Comparison of ENCODE assay signal across 21 cellular contexts in the genomic region with DNA sequence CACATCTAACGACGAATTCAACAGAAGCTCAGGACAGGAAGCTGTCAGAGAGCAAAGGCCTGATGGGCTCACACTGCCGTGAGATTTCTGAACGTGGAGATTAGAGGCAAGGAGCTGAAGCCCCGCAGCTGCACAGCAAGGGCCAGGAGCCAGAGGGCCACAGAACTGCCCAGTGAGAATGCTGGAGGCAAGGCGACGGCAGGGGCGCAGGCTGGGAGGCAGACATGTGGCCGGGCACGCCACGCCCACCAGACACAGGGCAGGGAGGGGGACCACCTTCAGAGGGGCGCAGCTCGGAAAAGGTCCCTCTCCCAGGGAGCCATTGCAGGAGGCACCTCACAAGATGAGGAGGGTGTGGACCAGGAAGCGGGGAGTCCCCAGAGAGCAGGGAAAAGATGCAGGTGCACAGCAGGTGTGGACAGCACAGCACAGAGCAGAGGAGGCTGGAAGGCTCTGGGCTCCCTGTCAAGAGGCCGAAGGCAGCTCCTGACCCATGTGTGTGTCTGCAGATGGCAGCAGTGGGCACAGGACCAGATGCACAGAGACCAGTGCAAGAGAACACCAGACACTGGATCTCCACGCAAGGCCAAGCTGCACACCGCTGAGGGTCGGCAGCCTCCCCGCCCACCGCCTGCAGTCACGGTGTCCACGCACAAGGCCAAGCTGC. TPM values are rescaled to one million over a fixed set of nuclear protein-coding genes. Genes with fewer than 3 reads are reported as not detected.
A peak's percentile ranks its signal among the peaks of the same experiment; 100 is the strongest.
DNase-seq lines count a peak whose midpoint lies in the region; ATAC-seq, FAIRE-seq and TF ChIP-seq lines count a peak whose summit lies in the region.
"Had no signal": no experiment of that assay in that cellular context is flagged by ENCODE, and none has a peak within 500 bp of the region (broad histone marks: within the 10 kb centered on the region; RNA-seq: fewer than 3 reads in every experiment).

No MANE protein-coding gene starts in this region.

- H3F3A ChIP-seq in PC-3 (ENCODE audit: low read length, unreplicated experiment), result no peaks in the 10 kb centered on the region

- no peaks in the 10 kb centered on the region for H3K9me3 ChIP-seq in PC-3 (ENCODE audit: low read length)
- H3K9me3 ChIP-seq in pancreas, result no peaks in the 10 kb centered on the region

- H4K20me1 ChIP-seq in PC-3 (ENCODE audit: low read length), result no peaks in the 10 kb centered on the region

- H2AFZ ChIP-seq in PC-3 (ENCODE audit: low read length), result no peak overlapping the region

- TF ChIP-seq CTCF in PC-3 (conservative IDR thresholded peaks at IDR 0.05; ENCODE audit: low read depth, low read length) (no peak), pancreas (IDR thresholded peaks at IDR 0.05) (no peak)

- intact Hi-C loops in PC-3 (cut with micrococcal nuclease) (no loop called here), pancreas (cut with DNase I) (no loop called here)

- no peak overlapping the region for H3K4me3 Mint-ChIP-seq in stimulated activated memory B cell treated with anti-CD40 and anti-IgM and Interleukin-4, amounts not matched to agents 10 μg/mL and 1 μg/mL and 100 μg/mL, for 72 hours

- H3K4me1 ChIP-seq in PC-3 (ENCODE audit: insufficient read depth, low read length) (no peaks in the 10 kb centered on the region), pancreas (peaks cover 8 to 29% (median 29%) of the 10 kb centered on the region in 3 donors)

- no peak overlapping the region for H3K27ac ChIP-seq in PC-3 (ENCODE audit: low read length)
- peak overlapping the region in 2 of 4 donors; percentile 33 to 44 for H3K27ac ChIP-seq in pancreas

- peaks cover 26% of the 10 kb centered on the region for H3K36me3 Mint-ChIP-seq in stimulated activated memory B cell treated with anti-CD40 and anti-IgM and Interleukin-4, amounts not matched to agents 10 μg/mL and 1 μg/mL and 100 μg/mL, for 72 hours

- H3K27ac Mint-ChIP-seq in stimulated activated memory B cell treated with anti-CD40 and anti-IgM and Interleukin-4, amounts not matched to agents 10 μg/mL and 1 μg/mL and 100 μg/mL, for 72 hours, result no peak overlapping the region
- H3K27ac Mint-ChIP-seq: IgD-negative memory B cell had no signal

- ATAC-seq in PC-3 (peak; percentile 54; the same call in 1 of the 2 replicates), pancreas (peak; percentile 87 to 90 (median 88)), HG02973 (IDR thresholded peaks at IDR 0.05; ENCODE audit: unreplicated experiment) (no peak)
- ATAC-seq in stimulated activated memory B cell treated with anti-CD40 and anti-IgM and Interleukin-4, amounts not matched to agents 10 μg/mL and 1 μg/mL and 100 μg/mL, for 72 hours, result no peak

- peaks cover 13% of the 10 kb centered on the region for H3K79me2 ChIP-seq in PC-3 (ENCODE audit: low read length)

- H3K36me3 ChIP-seq in PC-3 (ENCODE audit: low read depth, low read length), result no peaks in the 10 kb centered on the region
- no peaks in the 10 kb centered on the region for H3K36me3 ChIP-seq in pancreas

- DNase-seq in AG08396 (ENCODE audit: low spot score) (peak; percentile 13), PC-3 (no peak), cerebellar nuclear complex (lab: John Stamatoyannopoulos, UW) (peak; percentile 10 to 30), pancreas (peak in 5 of 6 donors; percentile 83 to 96 (median 88)), midbrain (lab: John Stamatoyannopoulos, UW) (no peak), NCI-H748 treated with DMSO at 0.1 percent for 48 hours (lab: John Stamatoyannopoulos, UW) (no peak)
- DNase-seq: 8988T, COR-L47, DMS153, EL, Kasumi-1, MM.1S, NCI-H1092 treated with DMSO at 0.1 percent for 48 hours, NCI-H2081 treated with DMSO at 0.1 percent for 48 hours, NCI-H510A treated with DMSO at 0.1 percent for 48 hours had no signal

- H3K9me2 ChIP-seq in PC-3 (replicated peaks; ENCODE audit: low read length), result no peaks in the 10 kb centered on the region

- no peak for FAIRE-seq in pancreas (lab: Jason Lieb, UNC)
- FAIRE-seq: GM19239, H1, RCC 7860 had no signal

- H3K4me3 ChIP-seq in PC-3 (ENCODE audit: low read length), result no peak overlapping the region
- H3K4me3 ChIP-seq in pancreas, result no peak overlapping the region

- H3K4me1 Mint-ChIP-seq in stimulated activated memory B cell treated with anti-CD40 and anti-IgM and Interleukin-4, amounts not matched to agents 10 μg/mL and 1 μg/mL and 100 μg/mL, for 72 hours, result peaks cover 23% of the 10 kb centered on the region

- CTCF ChIA-PET in PC-3 (lab: Charles Lee), result interaction anchor here (0.5 kb wide), 1 partner anchor 91 kb away, joined by 3 read pairs; no protein-coding TSS in a partner anchor

- H3K9ac ChIP-seq in PC-3 (ENCODE audit: low read length), result no peak overlapping the region

- H3K27me3 Mint-ChIP-seq in stimulated activated memory B cell treated with anti-CD40 and anti-IgM and Interleukin-4, amounts not matched to agents 10 μg/mL and 1 μg/mL and 100 μg/mL, for 72 hours, result no peaks in the 10 kb centered on the region
- H3K27me3 Mint-ChIP-seq: IgD-negative memory B cell had no signal

- no peak overlapping the region for H3K4me2 ChIP-seq in PC-3 (ENCODE audit: low read length)

- BruUV-seq in PC-3 (replicated peaks; lab: Mats Ljungman, UMichigan), result no TSS peak

- H3K9me3 Mint-ChIP-seq in stimulated activated memory B cell treated with anti-CD40 and anti-IgM and Interleukin-4, amounts not matched to agents 10 μg/mL and 1 μg/mL and 100 μg/mL, for 72 hours, result no peaks in the 10 kb centered on the region
- H3K9me3 Mint-ChIP-seq: IgD-negative memory B cell had no signal

- H3K27me3 ChIP-seq in PC-3 (ENCODE audit: low read length) (no peaks in the 10 kb centered on the region), pancreas (no peaks in the 10 kb centered on the region)

- WGBS in pancreas, 2 donors, result 45 to 48% methylated on average over 20 to 22 of the region's 22 CpGs

- POLR2A ChIA-PET in PC-3 (lab: Charles Lee; ENCODE audit: unreplicated experiment), result no interaction called here

RNA-seq across cellular contexts. Expression of a gene that starts 23.0 kb away (rescaled TPM):
- total RNA-seq in PC-3 (2014; rRNA removed) (104 and 119 TPM in 2 replicates), pancreas (10 to 100 TPM in 1 of 6 donors, 1 to 10 TPM in 5; 4.3 to 12.5 (median 6.7) TPM)
- polyA plus RNA-seq in pancreas, result 10 to 100 TPM; 20.1 to 44.5 TPM

RNA-seq across cellular contexts. Expression of a gene that starts 29.4 kb away (rescaled TPM):
- total RNA-seq in PC-3 (2014; rRNA removed) (55.8 and 86.1 TPM in 2 replicates), pancreas (10 to 100 TPM; 13.6 to 25.4 (median 19.3) TPM)
- polyA plus RNA-seq in pancreas, result 10 to 100 TPM; 34.5 to 50.2 TPM

RNA-seq across cellular contexts. Expression of a gene that starts 43.2 kb away (rescaled TPM):
- total RNA-seq in PC-3 (2014; rRNA removed) (56.0 and 62.0 TPM in 2 replicates), pancreas (10 to 100 TPM; 36.9 to 63.6 (median 46.2) TPM)
- polyA plus RNA-seq in pancreas, result 100 to 1,000 TPM in 1 of 2 donors, 10 to 100 TPM in 1; 77.7 to 128 TPM

Comparison
In these comparisons a context has a peak if more than half of its experiments do, and no peak if none do; other contexts are left out.
1. DNase-seq: peak in AG08396 (single experiment), cerebellar nuclear complex (2 of 2) and pancreas (5 of 6); none in PC-3 (single experiment), midbrain (single experiment) and NCI-H748 treated with DMSO at 0.1 percent for 48 hours (single experiment).
2. ATAC-seq: peak in PC-3 (single experiment) and pancreas (4 of 4); none in stimulated activated memory B cell treated with anti-CD40 and anti-IgM and Interleukin-4, amounts not matched to agents 10 μg/mL and 1 μg/mL and 100 μg/mL, for 72 hours (single experiment) and HG02973 (single experiment).